2 cellular contexts compared by ENCODE assay signal in genomic region chr17:8126306-8127066, GRCh38.
TF ChIP-seq lines count a peak whose summit lies in the region.

No MANE protein-coding gene starts in this region.

TF ChIP-seq in HCT116, 20 proteins besides CTCF, POLR2A, EP300 and RAD21:
- TF ChIP-seq TCF7L2 (IDR thresholded peaks at IDR 0.05; ENCODE audit: borderline replicate concordance, extremely low read depth, insufficient read depth, insufficient read length) = peak; percentile 54
- TF ChIP-seq CEBPB (IDR thresholded peaks at IDR 0.05; ENCODE audit: low read depth) = no peak
- no peak for TF ChIP-seq ATF3 (IDR thresholded peaks at IDR 0.05)
- TF ChIP-seq POLR2AphosphoS5 (IDR thresholded peaks at IDR 0.05; ENCODE audit: low read depth, low read length) = peak; percentile 45

TF ChIP-seq in GM12878, 131 proteins besides CTCF, POLR2A, EP300 and RAD21:
- TF ChIP-seq ZNF384 (IDR thresholded peaks at IDR 0.05; ENCODE audit: borderline replicate concordance, low read depth, low read length) = peak; percentile 69
- TF ChIP-seq RB1 (IDR thresholded peaks at IDR 0.05; ENCODE audit: borderline replicate concordance) = peak; percentile 30; the same call in 1 of the 2 replicates
- TF ChIP-seq TBL1XR1 (IDR thresholded peaks at IDR 0.05; ENCODE audit: low read depth, low read length) = 0 out of 2 replicates have a peak, but pooled peaks have one; percentile 58
- TF ChIP-seq CUX1 (IDR thresholded peaks at IDR 0.05; ENCODE audit: insufficient replicate concordance, low read depth, low read length) = no peak
- TF ChIP-seq MLLT1 (IDR thresholded peaks at IDR 0.05) = peak; percentile 81
- 0 out of 2 replicates have a peak, but pooled peaks have one; percentile 51 for TF ChIP-seq GATAD2B (conservative IDR thresholded peaks at IDR 0.05; ENCODE audit: low read depth)
- no peak for TF ChIP-seq STAT1 (conservative IDR thresholded peaks at IDR 0.05)
- 0 out of 2 replicates have a peak, but pooled peaks have one; percentile 33 for TF ChIP-seq ZNF687 (IDR thresholded peaks at IDR 0.05)
- no peak for TF ChIP-seq HDGF (IDR thresholded peaks at IDR 0.05)
- 0 out of 2 replicates have a peak, but pooled peaks have one; percentile 21 for TF ChIP-seq NR2F1 (conservative IDR thresholded peaks at IDR 0.05)
- TF ChIP-seq BRCA1 (IDR thresholded peaks at IDR 0.05; ENCODE audit: low read depth, low read length) = no peak
- no peak for TF ChIP-seq RAD51 (IDR thresholded peaks at IDR 0.05)
- no peak for TF ChIP-seq FOS (IDR thresholded peaks at IDR 0.05; ENCODE audit: borderline replicate concordance, extremely low read depth, insufficient read length)
- TF ChIP-seq MYC (IDR thresholded peaks at IDR 0.05; ENCODE audit: insufficient read depth, insufficient read length, insufficient replicate concordance, low read length, severe bottlenecking) = no peak
- 0 out of 2 replicates have a peak, but pooled peaks have one; percentile 15 for TF ChIP-seq RFX5 (IDR thresholded peaks at IDR 0.05; ENCODE audit: low read depth, low read length)
- TF ChIP-seq NBN (IDR thresholded peaks at IDR 0.05) = peak; percentile 1; the same call in 1 of the 2 replicates
- TF ChIP-seq SP1 (IDR thresholded peaks at IDR 0.05; ENCODE audit: low read depth, low read length) = no peak
- TF ChIP-seq SREBF1 (IDR thresholded peaks at IDR 0.05; ENCODE audit: low read length) = no peak
- peak; percentile 77; the same call in 1 of the 2 replicates for TF ChIP-seq SMARCA5 (IDR thresholded peaks at IDR 0.05)
- TF ChIP-seq MTA2 (IDR thresholded peaks at IDR 0.05; ENCODE audit: low read depth) = no peak
- TF ChIP-seq NKRF (conservative IDR thresholded peaks at IDR 0.05) = 0 out of 2 replicates have a peak, but pooled peaks have one; percentile 49
- TF ChIP-seq RUNX3 (IDR thresholded peaks at IDR 0.05; ENCODE audit: low read length) = peak; percentile 13; the same call in 1 of the 2 replicates
- peak; percentile 6; the same call in 1 of the 2 replicates for TF ChIP-seq CHD2 (IDR thresholded peaks at IDR 0.05; ENCODE audit: borderline replicate concordance, low read depth, low read length)
TF ChIP-seq in GM12878: peak in this region for 13.
